Comparison of ENCODE assay signal across 15 cellular contexts in the genomic region with DNA sequence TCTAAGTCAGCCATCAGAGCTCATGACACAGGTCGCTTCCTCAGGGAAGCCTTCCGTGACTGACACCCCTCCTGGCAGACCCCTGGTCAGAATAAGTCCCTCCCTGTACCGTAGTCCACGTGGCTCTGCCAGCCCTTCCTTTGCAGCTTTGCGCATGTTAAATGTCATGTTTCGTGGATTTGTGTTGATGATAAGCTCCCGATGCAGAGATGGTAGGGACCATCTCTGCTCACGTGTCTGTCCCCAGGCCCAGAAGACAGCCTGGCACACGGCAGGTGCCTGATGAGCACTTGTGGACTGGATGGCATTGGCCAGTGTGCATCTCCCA.
DNase-seq lines count a peak whose midpoint lies in the region; ATAC-seq and TF ChIP-seq lines count a peak whose summit lies in the region.
"Had no signal": no experiment of that assay in that cellular context is flagged by ENCODE, and none has a peak within 500 bp of the region (broad histone marks: within the 10 kb centered on the region; RNA-seq: fewer than 3 reads in every experiment).

No MANE protein-coding gene starts in this region.

- H3K18ac ChIP-seq in trophoblast cell (ENCODE audit: low read length): no peak overlapping the region

- no peak overlapping the region for H3K27ac Mint-ChIP-seq in activated naive CD4-positive, alpha-beta T cell treated with anti-CD3 and anti-CD28 coated beads, Interleukin-2, amount 10 ng/mL, durations not matched to agents 7 days and 5 days
- H3K27ac Mint-ChIP-seq in natural killer cell: no peak overlapping the region
- H3K27ac Mint-ChIP-seq: memory B cell; stimulated activated naive B cell treated with anti-CD40 and anti-IgM and Interleukin-4, amounts not matched to agents 10 μg/mL and 1 μg/mL and 100 μg/mL, for 72 hours had no signal

- CTCF ChIA-PET in activated naive CD4-positive, alpha-beta T cell treated with anti-CD3 and anti-CD28 coated beads, Interleukin-2, amount 10 ng/mL, durations not matched to agents 7 days and 5 days (lab: Charles Lee): interaction anchor here (0.6 kb wide), 1 partner anchor 113 kb away, joined by 3 read pairs; no protein-coding TSS in a partner anchor

- H3K36me3 Mint-ChIP-seq in activated naive CD4-positive, alpha-beta T cell treated with anti-CD3 and anti-CD28 coated beads, Interleukin-2, amount 10 ng/mL, durations not matched to agents 7 days and 5 days: peaks cover 12% of the 10 kb centered on the region
- H3K36me3 Mint-ChIP-seq in natural killer cell: peaks cover 7% of the 10 kb centered on the region

- H3K23ac ChIP-seq in trophoblast cell (ENCODE audit: low read length): no peak overlapping the region

- H3K4me1 Mint-ChIP-seq in activated naive CD4-positive, alpha-beta T cell treated with anti-CD3 and anti-CD28 coated beads, Interleukin-2, amount 10 ng/mL, durations not matched to agents 7 days and 5 days: peaks cover 6% of the 10 kb centered on the region
- H3K4me1 Mint-ChIP-seq in natural killer cell: peaks cover 0 to 7% of the 10 kb centered on the region in 2 donors
- H3K4me1 Mint-ChIP-seq: memory B cell had no signal

- H4K91ac ChIP-seq in trophoblast cell (ENCODE audit: low read depth, low read length): no peak overlapping the region

- no peak overlapping the region for H2BK12ac ChIP-seq in trophoblast cell (ENCODE audit: low read length)

- peak; percentile 14 for DNase-seq in activated naive CD4-positive, alpha-beta T cell treated with anti-CD3 and anti-CD28 coated beads, Interleukin-2, amount 10 ng/mL, durations not matched to agents 7 days and 5 days
- DNase-seq in activated naive CD4-positive, alpha-beta T cell treated with Interleukin-2 at 50 U/mL for 16 hours: no peak
- DNase-seq in trophoblast cell (no peak), upper lobe of right lung (peak; percentile 53), T-helper 2 cell (no peak), NCI-H1417 treated with DMSO at 0.1 percent for 48 hours (lab: John Stamatoyannopoulos, UW) (no peak), natural killer cell (no peak)
- DNase-seq: 8988T; activated T-cell treated with anti-CD3 and anti-CD28 coated beads, Interleukin-2, amount 50 U/mL, for 48 hours; DMS79; NCI-H1436 treated with DMSO at 0.1 percent for 48 hours; occipital lobe; stimulated activated naive B cell treated with anti-CD40 and anti-IgM and Interleukin-4, amounts not matched to agents 10 μg/mL and 1 μg/mL and 100 μg/mL, for 72 hours had no signal

- peaks cover 6% of the 10 kb centered on the region for H3K9me3 Mint-ChIP-seq in activated naive CD4-positive, alpha-beta T cell treated with anti-CD3 and anti-CD28 coated beads, Interleukin-2, amount 10 ng/mL, durations not matched to agents 7 days and 5 days
- no peaks in the 10 kb centered on the region for H3K9me3 Mint-ChIP-seq in natural killer cell

- H3K4me2 ChIP-seq in trophoblast cell (ENCODE audit: low read length): no peak overlapping the region

- H2BK120ac ChIP-seq in trophoblast cell (ENCODE audit: insufficient read depth, low read length, poor library complexity): no peak overlapping the region

- 90 to 93% methylated on average over 9 of the region's 9 CpGs for WGBS in esophagus, 2 donors
- WGBS in trophoblast cell (ENCODE audit: extremely low coverage, insufficient coverage, insufficient read length): no CpG with 5 or more reads among the region's 9 CpGs

- no peak overlapping the region for H2AK5ac ChIP-seq in trophoblast cell (ENCODE audit: low read length)

- no peak overlapping the region for H3K14ac ChIP-seq in trophoblast cell (ENCODE audit: low read length)

- H3K4ac ChIP-seq in trophoblast cell (ENCODE audit: low read depth, low read length): no peak overlapping the region

- peak overlapping the region; percentile 50 for H3K9ac ChIP-seq in trophoblast cell (ENCODE audit: low read length)

- H3K36me3 ChIP-seq in esophagus (ENCODE audit: control insufficient read depth in 2 of 2, insufficient read depth in 2 of 2, low read length in 1 of 2) (no peaks in the 10 kb centered on the region), trophoblast cell (ENCODE audit: control insufficient read depth in 1 of 2, insufficient read depth in 2 of 2, low read length in 2 of 2) (no peaks in the 10 kb centered on the region), upper lobe of right lung (no peaks in the 10 kb centered on the region)

- H2AFZ ChIP-seq in trophoblast cell (ENCODE audit: insufficient read depth, low read length, poor library complexity): no peak overlapping the region

- H3K79me2 ChIP-seq in trophoblast cell (ENCODE audit: control insufficient read depth, insufficient read depth, low read length, poor library complexity): no peaks in the 10 kb centered on the region

- H3K4me1 ChIP-seq in esophagus (ENCODE audit: control insufficient read depth in 2 of 2, insufficient read depth in 2 of 2, low read length in 1 of 2): peaks cover 7 to 8% of the 10 kb centered on the region in 2 donors
- peaks cover 3 to 10% of the 10 kb centered on the region in 2 experiments for H3K4me1 ChIP-seq in trophoblast cell (ENCODE audit: control insufficient read depth in 1 of 2, insufficient read depth in 2 of 2, low read length in 2 of 2)
- peaks cover 14% of the 10 kb centered on the region for H3K4me1 ChIP-seq in upper lobe of right lung

- no peaks in the 10 kb centered on the region for H3K79me1 ChIP-seq in trophoblast cell (ENCODE audit: low read length)

- H4K8ac ChIP-seq in trophoblast cell (ENCODE audit: low read depth, low read length): no peak overlapping the region

- H2BK5ac ChIP-seq in trophoblast cell (ENCODE audit: low read depth, low read length, poor library complexity): no peak overlapping the region

- ATAC-seq in upper lobe of right lung (no peak), natural killer cell (no peak)
- ATAC-seq: stimulated activated naive B cell treated with anti-CD40 and anti-IgM and Interleukin-4, amounts not matched to agents 10 μg/mL and 1 μg/mL and 100 μg/mL, for 72 hours had no signal

- TF ChIP-seq CTCF in upper lobe of right lung (IDR thresholded peaks at IDR 0.05) (no peak), natural killer cell (IDR thresholded peaks at IDR 0.05) (no peak)

- H3K9me3 ChIP-seq in esophagus (ENCODE audit: control insufficient read depth in 2 of 2, insufficient read depth in 1 of 2, low read depth in 1 of 2, low read length in 1 of 2) (no peaks in the 10 kb centered on the region), trophoblast cell (ENCODE audit: insufficient read depth, low read depth, low read length) (no peaks in the 10 kb centered on the region), upper lobe of right lung (no peaks in the 10 kb centered on the region)

- H3K27me3 Mint-ChIP-seq in activated naive CD4-positive, alpha-beta T cell treated with anti-CD3 and anti-CD28 coated beads, Interleukin-2, amount 10 ng/mL, durations not matched to agents 7 days and 5 days: peaks cover 15% of the 10 kb centered on the region
- peaks cover 0 to 4% of the 10 kb centered on the region in 2 donors for H3K27me3 Mint-ChIP-seq in natural killer cell (ENCODE audit: low read depth in 2 of 2)

- H3K27me3 ChIP-seq in esophagus (ENCODE audit: control insufficient read depth in 1 of 2, insufficient read depth in 2 of 2, low read length in 2 of 2) (no peaks in the 10 kb centered on the region), trophoblast cell (ENCODE audit: insufficient read depth, low read length) (no peaks in the 10 kb centered on the region), upper lobe of right lung (no peaks in the 10 kb centered on the region)

- H3K27ac ChIP-seq in esophagus (ENCODE audit: low read depth in 2 of 2, low read length in 1 of 2) (peak overlapping the region; percentile 1 to 80), trophoblast cell (ENCODE audit: low read depth, low read length) (no peak overlapping the region), upper lobe of right lung (no peak overlapping the region)

- no peak overlapping the region for H4K12ac ChIP-seq in trophoblast cell (ENCODE audit: low read depth, low read length)

- no peak overlapping the region for H3K4me3 ChIP-seq in esophagus (ENCODE audit: low read depth in 1 of 2, low read length in 2 of 2)
- no peak overlapping the region for H3K4me3 ChIP-seq in trophoblast cell (ENCODE audit: low read depth, low read length)
- H3K4me3 ChIP-seq in upper lobe of right lung: no peak overlapping the region

- no peak overlapping the region for H3K4me3 Mint-ChIP-seq in activated naive CD4-positive, alpha-beta T cell treated with anti-CD3 and anti-CD28 coated beads, Interleukin-2, amount 10 ng/mL, durations not matched to agents 7 days and 5 days
- no peak overlapping the region for H3K4me3 Mint-ChIP-seq in natural killer cell
- H3K4me3 Mint-ChIP-seq: memory B cell; stimulated activated naive B cell treated with anti-CD40 and anti-IgM and Interleukin-4, amounts not matched to agents 10 μg/mL and 1 μg/mL and 100 μg/mL, for 72 hours had no signal

- intact Hi-C loops in upper lobe of right lung (cut with DNase I): no loop called here
- intact Hi-C loops in natural killer cell (cut with micrococcal nuclease): no loop called here

Comparison
In these comparisons a context has a peak if more than half of its experiments do, and no peak if none do; other contexts are left out.
1. DNase-seq: peak in activated naive CD4-positive, alpha-beta T cell treated with anti-CD3 and anti-CD28 coated beads, Interleukin-2, amount 10 ng/mL, durations not matched to agents 7 days and 5 days (single experiment) and upper lobe of right lung (single experiment); none in activated naive CD4-positive, alpha-beta T cell treated with Interleukin-2 at 50 U/mL for 16 hours (single experiment), trophoblast cell (0 of 2), T-helper 2 cell (0 of 5), NCI-H1417 treated with DMSO at 0.1 percent for 48 hours (single experiment) and natural killer cell (single experiment).
2. H3K27ac ChIP-seq: peak in esophagus (2 of 2); none in trophoblast cell (single experiment) and upper lobe of right lung (single experiment).